12 cellular contexts compared by ENCODE assay signal in the genomic region with DNA sequence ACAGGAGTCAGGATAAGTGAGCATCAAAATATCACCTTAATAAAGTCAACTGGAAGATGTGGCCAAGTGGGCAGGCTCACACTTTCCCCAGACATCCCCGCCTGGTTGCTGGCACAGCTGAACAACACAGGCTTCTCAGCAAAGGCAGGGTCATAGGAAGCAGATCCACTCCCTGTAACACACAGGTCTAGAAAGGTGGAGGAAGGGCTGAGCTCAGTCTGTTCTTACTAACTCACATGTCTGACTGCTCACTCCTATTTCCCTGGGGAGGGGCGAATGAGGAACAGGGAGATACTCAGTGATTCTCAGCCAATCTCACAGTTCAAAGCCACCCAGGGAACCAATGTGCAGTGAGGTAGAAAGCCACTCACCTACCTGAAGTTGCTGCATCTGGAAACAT. TPM values are rescaled to one million over a fixed set of nuclear protein-coding genes. Genes with fewer than 3 reads are reported as not detected.
DNase-seq lines count a peak whose midpoint lies in the region; ATAC-seq and TF ChIP-seq lines count a peak whose summit lies in the region.
"Had no signal": no experiment of that assay in that cellular context is flagged by ENCODE, and none has a peak within 500 bp of the region (broad histone marks: within the 10 kb centered on the region; RNA-seq: fewer than 3 reads in every experiment).

No MANE protein-coding gene starts in this region.

- H4K20me1 ChIP-seq in DND-41 (ENCODE audit: insufficient read depth, low read length) (no peaks in the 10 kb centered on the region), OCI-LY3 (ENCODE audit: insufficient read depth, low read length) (no peaks in the 10 kb centered on the region), osteoblast (ENCODE audit: insufficient read depth, low read length) (no peaks in the 10 kb centered on the region)

- DNase-seq in DND-41 (no peak), NCI-H1092 treated with DMSO at 0.1 percent for 48 hours (lab: John Stamatoyannopoulos, UW) (no peak), osteoblast (ENCODE audit: insufficient read length, low spot score, missing footprints) (no peak)
- no peak for DNase-seq in stimulated activated CD4-positive, alpha-beta T cell treated with anti-CD3 and anti-CD28 coated beads, Interleukin-4, amount 100 ng/mL, for 1 hour
- DNase-seq: effector memory CD4-positive, alpha-beta T cell; EL; Karpas-422 had no signal

- H3K27ac ChIP-seq in DND-41 (ENCODE audit: low read length) (no peak overlapping the region), OCI-LY3 (ENCODE audit: low read length) (peak overlapping the region; percentile 49), liver (ENCODE audit: low read depth in 1 of 2, low read length in 2 of 2) (peak overlapping the region; percentile 39 to 70), osteoblast (ENCODE audit: low read depth, low read length) (no peak overlapping the region)

- H3K79me2 ChIP-seq in DND-41 (ENCODE audit: insufficient read depth, low read length) (no peaks in the 10 kb centered on the region), OCI-LY3 (ENCODE audit: low read length) (no peaks in the 10 kb centered on the region), osteoblast (ENCODE audit: insufficient read depth, low read length) (no peaks in the 10 kb centered on the region)

- H3K4me3 ChIP-seq in DND-41 (ENCODE audit: low read depth in 1 of 2, low read length in 2 of 2) (no peak overlapping the region), OCI-LY3 (ENCODE audit: low read length) (peak overlapping the region; percentile 21; the same call in 1 of the 2 replicates), liver (ENCODE audit: low read depth in 1 of 3, low read length in 3 of 3) (no peak overlapping the region), osteoblast (ENCODE audit: insufficient read depth, low read length) (no peak overlapping the region)
- H3K4me3 ChIP-seq: lung had no signal

- no peak overlapping the region for H3K4me2 ChIP-seq in DND-41 (ENCODE audit: insufficient read depth, low read length)
- peak overlapping the region; percentile 53 for H3K4me2 ChIP-seq in OCI-LY3 (ENCODE audit: low read length)
- no peak overlapping the region for H3K4me2 ChIP-seq in osteoblast (ENCODE audit: insufficient read depth, low read length)

- no peaks in the 10 kb centered on the region for H3K27me3 ChIP-seq in DND-41 (ENCODE audit: insufficient read depth, low read length, poor library complexity)
- H3K27me3 ChIP-seq in OCI-LY3 (ENCODE audit: low read depth, low read length): no peaks in the 10 kb centered on the region
- H3K27me3 ChIP-seq in liver (ENCODE audit: control insufficient read depth in 4 of 4, insufficient read depth in 4 of 4, low read length in 3 of 4): no peaks in the 10 kb centered on the region
- no peaks in the 10 kb centered on the region for H3K27me3 ChIP-seq in osteoblast (ENCODE audit: insufficient read depth, low read length)

- no peaks in the 10 kb centered on the region for H3K36me3 ChIP-seq in DND-41 (ENCODE audit: insufficient read depth, low read length)
- H3K36me3 ChIP-seq in OCI-LY3 (replicated peaks; ENCODE audit: low read depth, low read length): no peaks in the 10 kb centered on the region
- H3K36me3 ChIP-seq in liver (ENCODE audit: control insufficient read depth in 4 of 4, insufficient read depth in 3 of 4, low read depth in 1 of 4, low read length in 3 of 4): no peaks in the 10 kb centered on the region
- no peaks in the 10 kb centered on the region for H3K36me3 ChIP-seq in osteoblast (ENCODE audit: insufficient read depth, low read length)

- H3K9ac ChIP-seq in DND-41 (ENCODE audit: low read depth, low read length) (no peak overlapping the region), OCI-LY3 (ENCODE audit: low read length) (peak overlapping the region; percentile 19; the same call in 1 of the 2 replicates), liver (ENCODE audit: low read depth in 1 of 2, low read length in 2 of 2) (no peak overlapping the region)

- no peak for TF ChIP-seq CTCF in DND-41 (IDR thresholded peaks at IDR 0.05; ENCODE audit: borderline replicate concordance, extremely low read depth, low read length, poor library complexity, severe bottlenecking)
- no peak for TF ChIP-seq CTCF in OCI-LY3 (IDR thresholded peaks at IDR 0.05; ENCODE audit: low read depth, low read length)
- no peak for TF ChIP-seq CTCF in liver (IDR thresholded peaks at IDR 0.05; ENCODE audit: low read depth, low read length, missing input control)
- TF ChIP-seq CTCF in osteoblast (IDR thresholded peaks at IDR 0.05; ENCODE audit: extremely low read depth, low read depth, low read length): no peak

- H2AFZ ChIP-seq in DND-41 (ENCODE audit: low read depth, low read length) (no peak overlapping the region), OCI-LY3 (ENCODE audit: low read depth, low read length) (peak overlapping the region; percentile 12; the same call in 1 of the 2 replicates), osteoblast (ENCODE audit: low read length) (no peak overlapping the region)

- WGBS in liver: 33% methylated on average over 2 of the region's 2 CpGs

- no peaks in the 10 kb centered on the region for H3K4me1 ChIP-seq in DND-41 (ENCODE audit: insufficient read depth, low read length)
- peaks cover 27% of the 10 kb centered on the region for H3K4me1 ChIP-seq in OCI-LY3 (ENCODE audit: low read length)
- H3K4me1 ChIP-seq in liver (ENCODE audit: control insufficient read depth in 4 of 4, insufficient read depth in 4 of 4, low read length in 3 of 4): peaks cover 2 to 21% (median 19%) of the 10 kb centered on the region in 4 donors
- H3K4me1 ChIP-seq in osteoblast (ENCODE audit: insufficient read depth, low read length): no peaks in the 10 kb centered on the region

- no peak for TF ChIP-seq RAD21 in liver (IDR thresholded peaks at IDR 0.05)

- no peaks in the 10 kb centered on the region for H3K9me3 ChIP-seq in DND-41 (ENCODE audit: insufficient read depth, low read length, severe bottlenecking)
- no peaks in the 10 kb centered on the region for H3K9me3 ChIP-seq in OCI-LY3 (ENCODE audit: insufficient read depth, low read length)
- H3K9me3 ChIP-seq in liver (ENCODE audit: control insufficient read depth in 4 of 4, low read length in 3 of 4): no peaks in the 10 kb centered on the region
- H3K9me3 ChIP-seq in osteoblast (ENCODE audit: low read depth, low read length): no peaks in the 10 kb centered on the region

- ATAC-seq in DND-41 (ENCODE audit: insufficient read depth, low read depth): peak; percentile 49; the same call in 1 of the 3 replicates
- ATAC-seq in GM21529 (IDR thresholded peaks at IDR 0.05; ENCODE audit: unreplicated experiment): peak; percentile 82
- no peak for ATAC-seq in HG03025 (IDR thresholded peaks at IDR 0.05; ENCODE audit: low FRiP score, unreplicated experiment)

TF ChIP-seq in liver, 16 proteins besides CTCF, POLR2A, EP300 and RAD21 (continues in another document):
- TF ChIP-seq ATF3 (IDR thresholded peaks at IDR 0.05) (no peak), HNF4G (IDR thresholded peaks at IDR 0.05) (no peak), RXRA (IDR thresholded peaks at IDR 0.05) (no peak), FOXA1 (IDR thresholded peaks at IDR 0.05) (no peak), NR2F2 (IDR thresholded peaks at IDR 0.05) (no peak), YY1 (IDR thresholded peaks at IDR 0.05) (no peak), EGR1 (IDR thresholded peaks at IDR 0.05; ENCODE audit: low read depth in 2 of 2) (no peak), TAF1 (conservative IDR thresholded peaks at IDR 0.05) (no peak), GABPA (IDR thresholded peaks at IDR 0.05 in 1 of 2, conservative IDR thresholded peaks at IDR 0.05 in 1 of 2) (no peak), FOXA2 (IDR thresholded peaks at IDR 0.05) (no peak), JUND (IDR thresholded peaks at IDR 0.05) (no peak)
- TF ChIP-seq, protein P1, sequence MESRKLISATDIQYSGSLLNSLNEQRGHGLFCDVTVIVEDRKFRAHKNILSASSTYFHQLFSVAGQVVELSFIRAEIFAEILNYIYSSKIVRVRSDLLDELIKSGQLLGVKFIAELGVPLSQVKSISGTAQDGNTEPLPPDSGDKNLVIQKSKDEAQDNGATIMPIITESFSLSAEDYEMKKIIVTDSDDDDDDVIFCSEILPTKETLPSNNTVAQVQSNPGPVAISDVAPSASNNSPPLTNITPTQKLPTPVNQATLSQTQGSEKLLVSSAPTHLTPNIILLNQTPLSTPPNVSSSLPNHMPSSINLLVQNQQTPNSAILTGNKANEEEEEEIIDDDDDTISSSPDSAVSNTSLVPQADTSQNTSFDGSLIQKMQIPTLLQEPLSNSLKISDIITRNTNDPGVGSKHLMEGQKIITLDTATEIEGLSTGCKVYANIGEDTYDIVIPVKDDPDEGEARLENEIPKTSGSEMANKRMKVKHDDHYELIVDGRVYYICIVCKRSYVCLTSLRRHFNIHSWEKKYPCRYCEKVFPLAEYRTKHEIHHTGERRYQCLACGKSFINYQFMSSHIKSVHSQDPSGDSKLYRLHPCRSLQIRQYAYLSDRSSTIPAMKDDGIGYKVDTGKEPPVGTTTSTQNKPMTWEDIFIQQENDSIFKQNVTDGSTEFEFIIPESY (IDR thresholded peaks at IDR 0.05): no peak

RNA-seq across cellular contexts. Expression of gene AMN1, which starts 45.0 kb away (rescaled TPM):
- total RNA-seq in liver (1 to 10 TPM; 4.9 to 5.2 TPM), osteoblast (5.4 and 5.6 TPM in 2 replicates)
- 1 to 10 TPM; 1.9 to 2.6 TPM for polyA plus RNA-seq in liver

Comparison
In these comparisons a context has a peak if more than half of its experiments do, and no peak if none do; other contexts are left out.
1. H3K27ac ChIP-seq: peak in OCI-LY3 (single experiment) and liver (2 of 2); none in DND-41 (single experiment) and osteoblast (single experiment).